ENCODE assay signal across 5 cellular contexts in genomic region chr5:22012893-22013292, GRCh38.
DNase-seq lines count a peak whose midpoint lies in the region; FAIRE-seq and TF ChIP-seq lines count a peak whose summit lies in the region.
"Not testable (repeated sequence)": the region's sequence is repeated elsewhere in the genome, so short reads cannot be mapped to it uniquely, and the experiment has no call there.

No MANE protein-coding gene starts in this region.

- dilution Hi-C loops in keratinocyte (cut with MboI; ENCODE audit: extremely low pct_ligation_motif_present, low sequenced_read_pairs) = not testable (repeated sequence)

- H3K79me2 ChIP-seq in keratinocyte (ENCODE audit: control insufficient read depth, insufficient read depth, low read length) = not testable (repeated sequence)

- DNase-seq in NCI-H1105 treated with DMSO at 0.1 percent for 48 hours (lab: John Stamatoyannopoulos, UW) (peak; percentile 43), NCI-H748 (lab: John Stamatoyannopoulos, UW; ENCODE audit: unreplicated experiment) (peak; percentile 24), MCF 10A (ENCODE audit: unreplicated experiment) (peak; percentile 10)
- DNase-seq in keratinocyte (ENCODE audit: low read depth, low spot score) = not testable (repeated sequence)

- not testable (repeated sequence) for H3K9me1 ChIP-seq in keratinocyte (ENCODE audit: control insufficient read depth, extremely low read depth, insufficient read depth, low read length)

- H3K9ac ChIP-seq in keratinocyte (ENCODE audit: control insufficient read depth, extremely low read depth, insufficient read depth, low read length) = not testable (repeated sequence)

- H2AFZ ChIP-seq in keratinocyte (ENCODE audit: control insufficient read depth, low read length) = peak overlapping the region; percentile 63

- H3K27me3 ChIP-seq in keratinocyte (ENCODE audit: control insufficient read depth, extremely low read depth, insufficient read depth, low read length) = not testable (repeated sequence)

- intact Hi-C loops in MCF 10A (cut with micrococcal nuclease) = not testable (repeated sequence)

- not testable (repeated sequence) for H3K36me3 Mint-ChIP-seq in MCF 10A (ENCODE audit: insufficient read depth, unreplicated experiment)

- H3K9me3 ChIP-seq in keratinocyte (ENCODE audit: control insufficient read depth, low read depth, low read length) = not testable (repeated sequence)

- TF ChIP-seq CTCF in MCF 10A (IDR thresholded peaks at IDR 0.05; ENCODE audit: unreplicated experiment); keratinocyte (optimal IDR thresholded peaks at IDR 0.05 in 1 of 3, IDR thresholded peaks at IDR 0.05 in 1 of 3, conservative IDR thresholded peaks at IDR 0.05 in 1 of 3; ENCODE audit: extremely low read depth in 1 of 3, insufficient read depth in 2 of 3, low read length in 3 of 3): not testable (repeated sequence)

- not testable (repeated sequence) for H3K4me3 Mint-ChIP-seq in MCF 10A (ENCODE audit: unreplicated experiment)

- BruUV-seq in MCF 10A (replicated peaks; lab: Mats Ljungman, UMichigan) = not testable (repeated sequence)

- CTCF ChIA-PET in MCF 10A (lab: Yijun Ruan, JAX) = interaction anchor here (0.6 kb wide), 1 partner anchor 1289 kb away, joined by 3 read pairs; no protein-coding TSS in a partner anchor

- peak overlapping the region; percentile 46 for H3K27ac Mint-ChIP-seq in MCF 10A (ENCODE audit: low read depth, unreplicated experiment)

- peak; percentile 96 for FAIRE-seq in colon (lab: Jason Lieb, UNC)
- FAIRE-seq in keratinocyte (lab: Jason Lieb, UNC) = not testable (repeated sequence)

- H3K36me3 ChIP-seq in keratinocyte (ENCODE audit: control insufficient read depth in 2 of 2, extremely low read depth in 1 of 2, insufficient read depth in 2 of 2, low read length in 2 of 2) = not testable (repeated sequence)

- not testable (repeated sequence) for H3K4me3 ChIP-seq in keratinocyte (ENCODE audit: control insufficient read depth in 2 of 3, extremely low read depth in 1 of 3, insufficient read depth in 2 of 3, low read depth in 1 of 3, low read length in 3 of 3)

- H3K4me1 ChIP-seq in keratinocyte (ENCODE audit: control insufficient read depth, extremely low read depth, insufficient read depth, low read length) = not testable (repeated sequence)

- peak overlapping the region; percentile 27 for H3K4me2 ChIP-seq in keratinocyte (ENCODE audit: control insufficient read depth, extremely low read depth, insufficient read depth, low read depth, low read length)

- POLR2A ChIA-PET in MCF 10A (lab: Yijun Ruan, JAX) = not testable (repeated sequence)

- H3K27ac ChIP-seq in keratinocyte (ENCODE audit: control insufficient read depth, insufficient read depth, low read length) = not testable (repeated sequence)

- H3K27me3 Mint-ChIP-seq in MCF 10A (ENCODE audit: insufficient read depth, unreplicated experiment) = not testable (repeated sequence)

- H3K9me3 Mint-ChIP-seq in MCF 10A (ENCODE audit: unreplicated experiment) = not testable (repeated sequence)

- H3K4me1 Mint-ChIP-seq in MCF 10A (ENCODE audit: insufficient read depth, unreplicated experiment) = not testable (repeated sequence)

- H4K20me1 ChIP-seq in keratinocyte (ENCODE audit: control insufficient read depth, extremely low read depth, insufficient read depth, low read length) = not testable (repeated sequence)
